17 cellular contexts compared by ENCODE assay signal in the genomic region with DNA sequence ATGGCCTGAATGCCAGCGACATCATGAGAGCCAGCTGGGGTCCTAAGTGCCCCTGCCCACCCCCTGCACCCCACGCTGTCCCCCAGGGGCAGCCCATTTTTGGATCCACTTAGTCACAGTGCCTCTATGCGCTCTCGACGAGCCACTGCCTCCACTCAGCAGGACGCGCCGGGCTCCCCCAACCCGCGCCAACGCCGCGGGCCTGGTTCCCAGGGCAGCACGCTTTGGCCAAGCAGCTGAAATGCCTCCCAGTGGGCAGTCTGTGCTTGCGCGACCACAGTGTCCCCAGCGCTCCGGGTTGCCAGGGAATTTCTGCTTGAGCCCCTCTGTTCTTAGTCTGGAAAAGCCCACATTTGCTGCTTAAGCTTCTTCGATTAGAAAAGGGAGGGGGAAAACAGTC. TPM values are rescaled to one million over a fixed set of nuclear protein-coding genes. Genes with fewer than 3 reads are reported as not detected.
DNase-seq lines count a peak whose midpoint lies in the region; ATAC-seq and TF ChIP-seq lines count a peak whose summit lies in the region.
"Had no signal": no experiment of that assay in that cellular context is flagged by ENCODE, and none has a peak within 500 bp of the region (broad histone marks: within the 10 kb centered on the region; RNA-seq: fewer than 3 reads in every experiment).

No MANE protein-coding gene starts in this region.

- H3K9me3 Mint-ChIP-seq in CD4-positive, alpha-beta T cell = no peaks in the 10 kb centered on the region
- no peaks in the 10 kb centered on the region for H3K9me3 Mint-ChIP-seq in activated naive CD8-positive, alpha-beta T cell treated with anti-CD3 and anti-CD28 coated beads, Interleukin-2, amount 50 U/mL, for 24 hours
- H3K9me3 Mint-ChIP-seq in naive thymus-derived CD4-positive, alpha-beta T cell = no peaks in the 10 kb centered on the region
- H3K9me3 Mint-ChIP-seq: activated B cell treated with CpG ODN at 0.5 μM for 24 hours had no signal

- H3K4me2 ChIP-seq in smooth muscle cell = no peak overlapping the region

- H3K79me2 ChIP-seq in smooth muscle cell (ENCODE audit: low read depth) = no peaks in the 10 kb centered on the region

- peaks cover 75% of the 10 kb centered on the region for H3K36me3 Mint-ChIP-seq in CD4-positive, alpha-beta T cell (ENCODE audit: low read depth)
- H3K36me3 Mint-ChIP-seq in activated naive CD8-positive, alpha-beta T cell treated with anti-CD3 and anti-CD28 coated beads, Interleukin-2, amount 50 U/mL, for 24 hours (ENCODE audit: low read depth) = peaks cover 26% of the 10 kb centered on the region
- H3K36me3 Mint-ChIP-seq in naive thymus-derived CD4-positive, alpha-beta T cell = peaks cover 0 to 33% (median 6%) of the 10 kb centered on the region in 5 donors

- ATAC-seq in CD4-positive, alpha-beta T cell (ENCODE audit: poor library complexity) = no peak
- no peak for ATAC-seq in activated naive CD8-positive, alpha-beta T cell treated with anti-CD3 and anti-CD28 coated beads, Interleukin-2, amount 50 U/mL, for 24 hours
- ATAC-seq in naive thymus-derived CD4-positive, alpha-beta T cell = no peak
- ATAC-seq in Right ventricle myocardium superior (ENCODE audit: poor library complexity) = no peak
- ATAC-seq: Right ventricle myocardium inferior had no signal

- H3K9ac ChIP-seq in smooth muscle cell (ENCODE audit: low read depth) = no peak overlapping the region

- no peak overlapping the region for H3K4me3 Mint-ChIP-seq in CD4-positive, alpha-beta T cell
- H3K4me3 Mint-ChIP-seq in activated naive CD8-positive, alpha-beta T cell treated with anti-CD3 and anti-CD28 coated beads, Interleukin-2, amount 50 U/mL, for 24 hours = no peak overlapping the region
- peak overlapping the region in 6 of 10 donors; percentile 12 to 81 (median 74) for H3K4me3 Mint-ChIP-seq in naive thymus-derived CD4-positive, alpha-beta T cell
- H3K4me3 Mint-ChIP-seq: activated B cell treated with CpG ODN at 0.5 μM for 24 hours had no signal

- DNase-seq in CD4-positive, alpha-beta T cell = no peak
- DNase-seq in G401 (ENCODE audit: low spot score) = peak; percentile 68
- DNase-seq in activated naive CD8-positive, alpha-beta T cell treated with anti-CD3 and anti-CD28 coated beads, Interleukin-2, amount 50 U/mL, for 24 hours = no peak
- no peak for DNase-seq in naive thymus-derived CD4-positive, alpha-beta T cell
- no peak for DNase-seq in DMS79 treated with DMSO at 0.1 percent for 48 hours (lab: John Stamatoyannopoulos, UW)
- DNase-seq in smooth muscle cell (lab: John Stamatoyannopoulos, UW; ENCODE audit: unreplicated experiment) = no peak
- no peak for DNase-seq in Right ventricle myocardium superior
- DNase-seq: activated B cell treated with CpG ODN at 0.5 μM for 24 hours, amniotic stem cell, DMS153, NCI-H1105, NCI-H524 treated with DMSO at 0.1 percent for 48 hours, testis had no signal

- H3F3A ChIP-seq in smooth muscle cell (ENCODE audit: low read depth) = no peaks in the 10 kb centered on the region

- POLR2A ChIA-PET in CD4-positive, alpha-beta T cell (lab: Charles Lee) = interaction anchor here (1.1 kb wide), 1 partner anchor 79 kb away, joined by 5 read pairs; a partner anchor contains a TSS
- POLR2A ChIA-PET in naive thymus-derived CD4-positive, alpha-beta T cell (lab: Charles Lee) = interaction anchor here (1.2 kb wide), 1 partner anchor 11 kb away, joined by 3 read pairs; no protein-coding TSS in a partner anchor

- CTCF ChIA-PET in CD4-positive, alpha-beta T cell (lab: Charles Lee) = interaction anchor here (1.2 kb wide), 1 partner anchor 79 kb away, joined by 5 read pairs; a partner anchor contains a TSS
- CTCF ChIA-PET in naive thymus-derived CD4-positive, alpha-beta T cell (lab: Charles Lee) = interaction anchor here (1.0 kb wide), 1 partner anchor 97 kb away, joined by 4 read pairs; no protein-coding TSS in a partner anchor

- no peaks in the 10 kb centered on the region for H3K27me3 ChIP-seq in CD4-positive, alpha-beta T cell (ENCODE audit: control insufficient read depth, insufficient read depth, low read length)
- H3K27me3 ChIP-seq in naive thymus-derived CD4-positive, alpha-beta T cell (ENCODE audit: control insufficient read depth in 2 of 2, insufficient read depth in 2 of 2, low read length in 2 of 2) = no peaks in the 10 kb centered on the region
- H3K27me3 ChIP-seq in smooth muscle cell (ENCODE audit: low read depth) = no peaks in the 10 kb centered on the region
- H3K27me3 ChIP-seq: testis had no signal

- no peak for TF ChIP-seq CTCF in CD4-positive, alpha-beta T cell (IDR thresholded peaks at IDR 0.05)
- TF ChIP-seq CTCF in smooth muscle cell (IDR thresholded peaks at IDR 0.05; ENCODE audit: borderline replicate concordance, insufficient read depth, poor library complexity, severe bottlenecking) = no peak

- H2AFZ ChIP-seq in smooth muscle cell (ENCODE audit: low read depth) = no peak overlapping the region

- H4K20me1 ChIP-seq in smooth muscle cell (ENCODE audit: low read depth) = no peaks in the 10 kb centered on the region

- intact Hi-C loops in CD4-positive, alpha-beta T cell (cut with DNase I, micrococcal nuclease) = loop anchor here in 1 of 2 experiments (1.0 kb wide), 1 partner anchor 65 kb away; no protein-coding TSS in a partner anchor
- intact Hi-C loops in naive thymus-derived CD4-positive, alpha-beta T cell (cut with micrococcal nuclease) = loop anchor here in 1 of 2 donors (1.0 kb wide), 3 partner anchors 37 to 79 kb away; a partner anchor contains a TSS
- intact Hi-C loops in Right ventricle myocardium superior (cut with DNase I) = no loop called here

- H3K27ac ChIP-seq in CD4-positive, alpha-beta T cell (ENCODE audit: low read depth, low read length) = peak overlapping the region; percentile 59
- H3K27ac ChIP-seq in naive thymus-derived CD4-positive, alpha-beta T cell (ENCODE audit: low read depth, low read length) = peak overlapping the region; percentile 80
- no peak overlapping the region for H3K27ac ChIP-seq in smooth muscle cell (ENCODE audit: low read depth)
- H3K27ac ChIP-seq: testis had no signal

- H3K27me3 Mint-ChIP-seq in CD4-positive, alpha-beta T cell = no peaks in the 10 kb centered on the region
- H3K27me3 Mint-ChIP-seq in activated naive CD8-positive, alpha-beta T cell treated with anti-CD3 and anti-CD28 coated beads, Interleukin-2, amount 50 U/mL, for 24 hours = no peaks in the 10 kb centered on the region
- no peaks in the 10 kb centered on the region for H3K27me3 Mint-ChIP-seq in naive thymus-derived CD4-positive, alpha-beta T cell
- H3K27me3 Mint-ChIP-seq: activated B cell treated with CpG ODN at 0.5 μM for 24 hours, B cell had no signal

- H3K4me3 ChIP-seq in naive thymus-derived CD4-positive, alpha-beta T cell (ENCODE audit: low read length) = no peak overlapping the region
- no peak overlapping the region for H3K4me3 ChIP-seq in smooth muscle cell
- H3K4me3 ChIP-seq: lung, testis had no signal

- H3K36me3 ChIP-seq in naive thymus-derived CD4-positive, alpha-beta T cell (ENCODE audit: control insufficient read depth in 2 of 3, insufficient read depth in 3 of 3, low read length in 3 of 3) = peaks cover 0 to 96% (median 18%) of the 10 kb centered on the region in 3 experiments
- H3K36me3 ChIP-seq in smooth muscle cell (ENCODE audit: low read depth) = peaks cover 7% of the 10 kb centered on the region

- in situ Hi-C loops in G401 (cut with HindIII; ENCODE audit: low sequenced_read_pairs) = no loop called here

- peaks cover 25 to 39% of the 10 kb centered on the region in 2 donors for H3K4me1 ChIP-seq in naive thymus-derived CD4-positive, alpha-beta T cell (ENCODE audit: control insufficient read depth in 2 of 2, insufficient read depth in 2 of 2, low read length in 2 of 2)
- no peaks in the 10 kb centered on the region for H3K4me1 ChIP-seq in smooth muscle cell (ENCODE audit: low read depth)

- H3K27ac Mint-ChIP-seq in CD4-positive, alpha-beta T cell = peak overlapping the region; percentile 93
- H3K27ac Mint-ChIP-seq in activated naive CD8-positive, alpha-beta T cell treated with anti-CD3 and anti-CD28 coated beads, Interleukin-2, amount 50 U/mL, for 24 hours = peak overlapping the region; percentile 86
- peak overlapping the region in 6 of 9 donors; percentile 93 to 95 (median 94) for H3K27ac Mint-ChIP-seq in naive thymus-derived CD4-positive, alpha-beta T cell

- no peaks in the 10 kb centered on the region for H3K9me3 ChIP-seq in CD4-positive, alpha-beta T cell (ENCODE audit: control insufficient read depth, low read length)
- H3K9me3 ChIP-seq in naive thymus-derived CD4-positive, alpha-beta T cell (ENCODE audit: control insufficient read depth in 2 of 3, low read length in 3 of 3) = no peaks in the 10 kb centered on the region
- no peaks in the 10 kb centered on the region for H3K9me3 ChIP-seq in smooth muscle cell (replicated peaks; ENCODE audit: low read depth)
- H3K9me3 ChIP-seq: testis had no signal

- peaks cover 16% of the 10 kb centered on the region for H3K4me1 Mint-ChIP-seq in CD4-positive, alpha-beta T cell (ENCODE audit: low read depth)
- H3K4me1 Mint-ChIP-seq in activated naive CD8-positive, alpha-beta T cell treated with anti-CD3 and anti-CD28 coated beads, Interleukin-2, amount 50 U/mL, for 24 hours = peaks cover 29% of the 10 kb centered on the region
- peaks cover 8 to 56% (median 16%) of the 10 kb centered on the region in 7 donors for H3K4me1 Mint-ChIP-seq in naive thymus-derived CD4-positive, alpha-beta T cell

- WGBS in smooth muscle cell (ENCODE audit: low lambda C conversion rate) = 97% methylated on average over 15 of the region's 19 CpGs

RNA-seq across cellular contexts. Expression of a gene that starts 39.4 kb away (rescaled TPM):
- 1 to 10 TPM; 6.7 to 7.0 TPM for total RNA-seq in CD4-positive, alpha-beta T cell
- total RNA-seq in G401 (2014; rRNA removed; shearing (Covaris generic)) = 62.9 and 74.7 TPM in 2 replicates
- total RNA-seq in naive thymus-derived CD4-positive, alpha-beta T cell = 10 to 100 TPM in 2 of 5 experiments, 1 to 10 TPM in 3; 7.6 to 12.8 (median 9.9) TPM
- polyA plus RNA-seq in naive thymus-derived CD4-positive, alpha-beta T cell = 10 to 100 TPM; 19.0 to 21.7 TPM
- 30.7 and 44.4 TPM in 2 replicates for total RNA-seq in smooth muscle cell
- polyA plus RNA-seq in smooth muscle cell = 99.9 and 107 TPM in 2 replicates
- 30.8 TPM for total RNA-seq in Right ventricle myocardium superior

RNA-seq across cellular contexts. Expression of a gene that starts 51.6 kb away (rescaled TPM):
- total RNA-seq in CD4-positive, alpha-beta T cell = 1 to 10 TPM; 1.8 to 2.1 TPM
- total RNA-seq in G401 (2014; rRNA removed; shearing (Covaris generic)) = not detected in 2 replicates
- 10 to 100 TPM in 1 of 5 experiments, 1 to 10 TPM in 4; 2.5 to 50.5 (median 3.5) TPM for total RNA-seq in naive thymus-derived CD4-positive, alpha-beta T cell
- polyA plus RNA-seq in naive thymus-derived CD4-positive, alpha-beta T cell = 1 to 10 TPM; 1.4 to 2.8 TPM
- total RNA-seq in smooth muscle cell (0.13 TPM in 1 of 2 replicates, not detected in the other), Right ventricle myocardium superior (0.59 TPM)
- 0.79 and 1.5 TPM in 2 replicates for polyA plus RNA-seq in smooth muscle cell
- total RNA-seq: LHCN-M2 had no signal

Comparison
In these comparisons a context has a peak if more than half of its experiments do, and no peak if none do; other contexts are left out.
1. H3K4me3 Mint-ChIP-seq: peak in naive thymus-derived CD4-positive, alpha-beta T cell (6 of 10); none in CD4-positive, alpha-beta T cell (single experiment) and activated naive CD8-positive, alpha-beta T cell treated with anti-CD3 and anti-CD28 coated beads, Interleukin-2, amount 50 U/mL, for 24 hours (single experiment).
2. Peak in every context shown above with its lines, with median percentiles within 50 percentile points of each other: H3K27ac Mint-ChIP-seq.